15 cellular contexts compared by ENCODE assay signal in the genomic region with DNA sequence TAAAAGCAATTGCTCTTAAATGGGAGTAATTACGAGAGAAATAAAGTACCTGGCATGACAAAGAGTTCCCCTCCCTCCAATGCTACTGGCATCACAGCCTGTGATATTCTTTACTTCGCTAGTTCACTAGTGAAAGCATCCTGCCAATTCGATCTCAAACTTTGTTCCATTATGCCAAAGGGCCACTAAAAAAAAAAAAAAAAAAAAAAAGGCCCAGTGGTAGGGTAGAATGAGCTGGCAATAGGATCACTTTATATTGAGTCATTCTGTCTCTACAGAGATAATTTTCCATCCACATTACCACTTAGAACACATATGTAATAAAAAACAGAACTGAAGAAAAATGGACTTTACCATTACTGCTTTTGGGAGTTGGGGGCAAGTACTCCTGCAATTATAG. TPM values are rescaled to one million over a fixed set of nuclear protein-coding genes. Genes with fewer than 3 reads are reported as not detected.
DNase-seq lines count a peak whose midpoint lies in the region; ATAC-seq and TF ChIP-seq lines count a peak whose summit lies in the region.
"Had no signal": no experiment of that assay in that cellular context is flagged by ENCODE, and none has a peak within 500 bp of the region (broad histone marks: within the 10 kb centered on the region; RNA-seq: fewer than 3 reads in every experiment).

No MANE protein-coding gene starts in this region.

- no peak for TF ChIP-seq POLR2A in right lobe of liver (IDR thresholded peaks at IDR 0.05)

- peaks cover 25% of the 10 kb centered on the region for H3K36me3 ChIP-seq in ACC112 (ENCODE audit: insufficient read depth, low read length)
- H3K36me3 ChIP-seq in GM23248 (ENCODE audit: low read depth) = peaks cover 36% of the 10 kb centered on the region
- peaks cover 0 to 24% (median 9%) of the 10 kb centered on the region in 4 donors for H3K36me3 ChIP-seq in right lobe of liver

- DNase-seq in GM23248 (peak; percentile 84), right lobe of liver (no peak), T-helper 9 cell (no peak), SW480 (ENCODE audit: low spot score) (no peak), left ventricle myocardium superior (no peak)
- DNase-seq: central memory CD4-positive, alpha-beta T cell; erythroblast; NCI-H1436 treated with DMSO at 0.1 percent for 48 hours; NCI-H524; SHP77 treated with DMSO at 0.1 percent for 48 hours; stimulated activated CD4-positive, alpha-beta T cell treated with anti-CD3 and anti-CD28 coated beads, Interleukin-2, amount 100 ng/mL, for 48 hours; stomach had no signal

- H3K9me3 Mint-ChIP-seq in activated naive CD8-positive, alpha-beta T cell (ENCODE audit: low read depth) = no peaks in the 10 kb centered on the region

- no peaks in the 10 kb centered on the region for H3K27me3 ChIP-seq in ACC112 (ENCODE audit: insufficient read depth, low read length)
- no peaks in the 10 kb centered on the region for H3K27me3 ChIP-seq in GM23248 (replicated peaks; ENCODE audit: insufficient read depth)
- H3K27me3 ChIP-seq in right lobe of liver = no peaks in the 10 kb centered on the region
- H3K27me3 ChIP-seq: stomach had no signal

- in situ Hi-C loops in GM23248 (cut with MboI) = no loop called here

- peak overlapping the region; percentile 83 for H3K27ac Mint-ChIP-seq in activated naive CD8-positive, alpha-beta T cell

- H3K4me3 Mint-ChIP-seq in activated naive CD8-positive, alpha-beta T cell = peak overlapping the region; percentile 48

- intact Hi-C loops in right lobe of liver (cut with DNase I) = no loop called here
- intact Hi-C loops in left ventricle myocardium superior (cut with micrococcal nuclease) = no loop called here

- TF ChIP-seq CTCF in right lobe of liver (IDR thresholded peaks at IDR 0.05) = no peak

- H3K4me3 ChIP-seq in ACC112 (ENCODE audit: low read depth, low read length) = 0 out of 2 replicates have a peak overlapping the region, but pooled peaks have one; percentile 42
- 0 out of 2 replicates have a peak overlapping the region, but pooled peaks have one; percentile 16 for H3K4me3 ChIP-seq in GM23248
- no peak overlapping the region for H3K4me3 ChIP-seq in right lobe of liver
- H3K4me3 ChIP-seq: stomach had no signal

- peaks cover 19% of the 10 kb centered on the region for H3F3A ChIP-seq in GM23248 (ENCODE audit: insufficient read depth)

- ATAC-seq in right lobe of liver = peak; percentile 23 to 48 (median 43)
- ATAC-seq in GM19023 (IDR thresholded peaks at IDR 0.05; ENCODE audit: unreplicated experiment) = no peak
- no peak for ATAC-seq in left ventricle myocardium superior

- H3K4me1 Mint-ChIP-seq in activated naive CD8-positive, alpha-beta T cell (ENCODE audit: low read depth) = peaks cover 63% of the 10 kb centered on the region

- H3K4me1 ChIP-seq in ACC112 (ENCODE audit: control insufficient read depth, insufficient read depth, low read length, unreplicated experiment) = peaks cover 26% of the 10 kb centered on the region
- H3K4me1 ChIP-seq in GM23248 (ENCODE audit: insufficient read depth) = peaks cover 22% of the 10 kb centered on the region
- H3K4me1 ChIP-seq in right lobe of liver = peaks cover 0 to 72% (median 25%) of the 10 kb centered on the region in 4 donors

- peak overlapping the region; percentile 62 for H3K4me2 ChIP-seq in GM23248 (ENCODE audit: unreplicated experiment)

- H3K9me2 ChIP-seq in GM23248 (ENCODE audit: insufficient read depth) = no peaks in the 10 kb centered on the region

- peak overlapping the region; percentile 64 for H3K27ac ChIP-seq in ACC112 (ENCODE audit: low read depth, low read length)
- peak overlapping the region; percentile 72 for H3K27ac ChIP-seq in GM23248
- H3K27ac ChIP-seq in right lobe of liver = peak overlapping the region in 2 of 3 donors; percentile 14 to 20

- no peaks in the 10 kb centered on the region for H3K9me3 ChIP-seq in GM23248 (ENCODE audit: low read depth)
- H3K9me3 ChIP-seq in right lobe of liver = no peaks in the 10 kb centered on the region
- H3K9me3 ChIP-seq: stomach had no signal

- peak overlapping the region; percentile 50 for H3K9ac ChIP-seq in GM23248

- H3K36me3 Mint-ChIP-seq in activated naive CD8-positive, alpha-beta T cell = peaks cover 6% of the 10 kb centered on the region

- no peaks in the 10 kb centered on the region for H3K27me3 Mint-ChIP-seq in activated naive CD8-positive, alpha-beta T cell

- H4K20me1 ChIP-seq in GM23248 (ENCODE audit: insufficient read depth) = peaks cover 39% of the 10 kb centered on the region

- H3K79me2 ChIP-seq in ACC112 (ENCODE audit: control insufficient read depth, insufficient read depth, low read length, unreplicated experiment) (peaks cover 92% of the 10 kb centered on the region), GM23248 (ENCODE audit: insufficient read depth) (peaks cover 100% of the 10 kb centered on the region)

- WGBS in GM23248 (ENCODE audit: low coverage in 1 of 2, low lambda C conversion rate in 2 of 2, missing lambda C conversion rate in 2 of 2), 2 experiments = 7 to 8% methylated on average over 3 of the region's 3 CpGs
- WGBS in right lobe of liver (ENCODE audit: insufficient coverage, low coverage, low lambda C conversion rate, missing lambda C conversion rate) = 29% methylated on average over 3 of the region's 3 CpGs

- H2AFZ ChIP-seq in ACC112 (ENCODE audit: low read length, unreplicated experiment) (no peak overlapping the region), GM23248 (no peak overlapping the region)

RNA-seq across cellular contexts. Expression of gene PUM1, which starts 11.2 kb away (rescaled TPM):
- 46.3 and 63.4 TPM in 2 replicates for total RNA-seq in GM23248 (2014; rRNA removed; shearing (Covaris generic))
- polyA plus RNA-seq in GM23248 (2016; fragmentation: Nextera tagmentation; extraction: Ambion mirVana) = 45.7 and 49.5 TPM in 2 replicates
- total RNA-seq in right lobe of liver (10 to 100 TPM; 30.9 to 51.6 (median 42.0) TPM), left ventricle myocardium superior (75.0 TPM)

Comparison
In these comparisons a context has a peak if more than half of its experiments do, and no peak if none do; other contexts are left out.
1. H3K27ac ChIP-seq: peak in every context shown above with its lines; median percentile 72 in GM23248; 64 in ACC112; 17 in right lobe of liver.
2. H3K4me3 ChIP-seq: peak in ACC112 (single experiment) and GM23248 (single experiment); none in right lobe of liver (0 of 3).
3. ATAC-seq: peak in right lobe of liver (4 of 4); none in GM19023 (single experiment) and left ventricle myocardium superior (single experiment).